In genomic region chr2:195574305-195574704, GRCh38 we compare ENCODE assay signal across 1 cellular context.
TF ChIP-seq lines count a peak whose summit lies in the region.

No MANE protein-coding gene starts in this region.

TF ChIP-seq in SK-N-SH, 30 proteins besides CTCF, POLR2A, EP300 and RAD21 (continued from another document):
- TF ChIP-seq RFX5 (IDR thresholded peaks at IDR 0.05; ENCODE audit: low read length) (no peak), TEAD4 (IDR thresholded peaks at IDR 0.05; ENCODE audit: borderline replicate concordance, insufficient read depth) (no peak), GATA2 (CRISPR knock-in tag; IDR thresholded peaks at IDR 0.05) (no peak), USF1 (IDR thresholded peaks at IDR 0.05; ENCODE audit: borderline replicate concordance, low read depth) (no peak)
- TF ChIP-seq, protein P1, sequence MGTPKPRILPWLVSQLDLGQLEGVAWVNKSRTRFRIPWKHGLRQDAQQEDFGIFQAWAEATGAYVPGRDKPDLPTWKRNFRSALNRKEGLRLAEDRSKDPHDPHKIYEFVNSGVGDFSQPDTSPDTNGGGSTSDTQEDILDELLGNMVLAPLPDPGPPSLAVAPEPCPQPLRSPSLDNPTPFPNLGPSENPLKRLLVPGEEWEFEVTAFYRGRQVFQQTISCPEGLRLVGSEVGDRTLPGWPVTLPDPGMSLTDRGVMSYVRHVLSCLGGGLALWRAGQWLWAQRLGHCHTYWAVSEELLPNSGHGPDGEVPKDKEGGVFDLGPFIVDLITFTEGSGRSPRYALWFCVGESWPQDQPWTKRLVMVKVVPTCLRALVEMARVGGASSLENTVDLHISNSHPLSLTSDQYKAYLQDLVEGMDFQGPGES (IDR thresholded peaks at IDR 0.05; ENCODE audit: low read depth, low read length), result no peak
